In genomic region chr20:58021481-58021880, GRCh38 we compare ENCODE assay signal across 2 cellular contexts.
A peak's percentile ranks its signal among the peaks of the same experiment; 100 is the strongest.
TF ChIP-seq lines count a peak whose summit lies in the region.

No MANE protein-coding gene starts in this region.

TF ChIP-seq in GM23338, 12 proteins besides CTCF, POLR2A, EP300 and RAD21 (continued from another document):
- TF ChIP-seq REST (IDR thresholded peaks at IDR 0.05; ENCODE audit: unreplicated experiment): no peak
- TF ChIP-seq STAT1 (IDR thresholded peaks at IDR 0.05; ENCODE audit: unreplicated experiment): no peak
- no peak for TF ChIP-seq ZNF462 (CRISPR knock-in tag; IDR thresholded peaks at IDR 0.05)
- no peak for TF ChIP-seq POLR2AphosphoS5 (IDR thresholded peaks at IDR 0.05; ENCODE audit: low read depth)
- TF ChIP-seq ZNF114 (CRISPR knock-in tag; IDR thresholded peaks at IDR 0.05): no peak
- TF ChIP-seq ETS1 (IDR thresholded peaks at IDR 0.05): no peak
- no peak for TF ChIP-seq NANOG (IDR thresholded peaks at IDR 0.05; ENCODE audit: borderline replicate concordance)
- TF ChIP-seq CREB1 (CRISPR knock-in tag; IDR thresholded peaks at IDR 0.05; ENCODE audit: low read depth): no peak
- no peak for TF ChIP-seq ZNF331 (CRISPR knock-in tag; IDR thresholded peaks at IDR 0.05; ENCODE audit: low read depth)
- TF ChIP-seq JUNB (IDR thresholded peaks at IDR 0.05; ENCODE audit: unreplicated experiment): no peak
TF ChIP-seq in GM23338: peak in this region for 0.

TF ChIP-seq in HepG2, 621 proteins besides CTCF, POLR2A, EP300 and RAD21 (continued from another document):
- TF ChIP-seq EED (CRISPR knock-in tag; IDR thresholded peaks at IDR 0.05) (no peak), ZBTB49 (CRISPR knock-in tag; IDR thresholded peaks at IDR 0.05; ENCODE audit: borderline replicate concordance) (no peak), ZBTB20 (CRISPR knock-in tag; IDR thresholded peaks at IDR 0.05; ENCODE audit: borderline replicate concordance, low read depth) (no peak), ZNF280D (CRISPR knock-in tag; IDR thresholded peaks at IDR 0.05) (no peak), STAT5B (CRISPR knock-in tag; IDR thresholded peaks at IDR 0.05) (no peak), MXD3 (CRISPR knock-in tag; IDR thresholded peaks at IDR 0.05) (no peak), POLR2G (IDR thresholded peaks at IDR 0.05; ENCODE audit: low read depth, low read length) (no peak), ZNF616 (CRISPR knock-in tag; IDR thresholded peaks at IDR 0.05; ENCODE audit: low read depth) (no peak), NFYB (CRISPR knock-in tag; IDR thresholded peaks at IDR 0.05) (peak; percentile 72), SP2 (CRISPR knock-in tag; IDR thresholded peaks at IDR 0.05) (0 out of 2 replicates have a peak, but pooled peaks have one; percentile 31), NFYC (CRISPR knock-in tag; IDR thresholded peaks at IDR 0.05) (peak; percentile 62), ZNF800 (CRISPR knock-in tag; IDR thresholded peaks at IDR 0.05) (no peak), ZNF207 (IDR thresholded peaks at IDR 0.05; ENCODE audit: borderline replicate concordance) (no peak), ZNF609 (CRISPR knock-in tag; IDR thresholded peaks at IDR 0.05; ENCODE audit: borderline replicate concordance) (no peak), PRDM15 (CRISPR knock-in tag; IDR thresholded peaks at IDR 0.05) (no peak), MNT (IDR thresholded peaks at IDR 0.05) (0 out of 2 replicates have a peak, but pooled peaks have one; percentile 6), ZMAT5 (CRISPR knock-in tag; IDR thresholded peaks at IDR 0.05; ENCODE audit: borderline replicate concordance, low read depth) (no peak), MEIS1 (CRISPR knock-in tag; IDR thresholded peaks at IDR 0.05; ENCODE audit: borderline replicate concordance) (no peak)
